ENCODE assay signal across 8 cellular contexts in the genomic region with DNA sequence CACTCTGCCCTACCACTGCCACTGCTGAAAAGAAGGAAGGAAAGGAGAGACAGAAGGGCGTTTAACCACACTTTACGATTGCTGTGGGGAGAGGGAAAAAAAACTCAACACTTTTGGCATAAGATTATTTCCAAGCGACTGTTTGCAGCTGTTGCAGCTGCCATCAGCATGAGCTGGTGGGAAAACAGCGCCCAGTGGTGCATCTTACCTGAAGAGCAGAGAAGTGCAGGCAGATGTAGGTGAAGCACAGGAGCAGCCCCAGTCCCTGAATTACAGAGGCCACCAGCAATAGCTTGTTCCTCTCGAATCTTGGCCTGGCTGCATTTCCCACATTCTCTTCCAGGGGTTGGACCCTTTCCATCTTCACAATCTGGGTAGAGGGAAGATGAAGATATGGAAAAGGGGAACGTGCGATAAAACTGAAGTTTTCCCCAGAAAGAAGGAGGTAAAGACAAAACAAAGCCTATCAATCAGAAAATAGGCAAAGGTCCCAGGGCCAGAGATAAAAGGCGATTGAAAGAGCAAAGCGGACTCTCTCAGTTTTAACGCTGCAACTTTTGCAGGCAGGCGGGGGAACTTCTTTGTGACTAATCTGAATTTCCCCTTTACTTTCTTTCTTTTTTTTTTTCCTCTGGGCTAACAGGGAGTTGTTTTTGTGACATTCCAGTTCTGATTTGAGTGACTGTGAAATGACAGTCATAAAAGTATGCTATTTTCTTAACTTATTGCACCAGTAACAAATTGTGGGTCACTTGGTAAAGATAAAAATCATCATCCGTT. TPM values are rescaled to one million over a fixed set of nuclear protein-coding genes. Genes with fewer than 3 reads are reported as not detected.
DNase-seq lines count a peak whose midpoint lies in the region; ATAC-seq, FAIRE-seq and TF ChIP-seq lines count a peak whose summit lies in the region.

A gene with protein sequence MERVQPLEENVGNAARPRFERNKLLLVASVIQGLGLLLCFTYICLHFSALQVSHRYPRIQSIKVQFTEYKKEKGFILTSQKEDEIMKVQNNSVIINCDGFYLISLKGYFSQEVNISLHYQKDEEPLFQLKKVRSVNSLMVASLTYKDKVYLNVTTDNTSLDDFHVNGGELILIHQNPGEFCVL (minus strand): TSS at position 516 of the 780 bp plus-strand sequence. CDS start 155 bp downstream, at position 361.

- H3K9me3 Mint-ChIP-seq in dendritic cell treated with granulocyte-macrophage colony-stimulating factor and Interleukin-4, amounts not matched to agents 40 ng/mL and 50 ng/mL, for 4 days: no peaks in the 10 kb centered on the region

- H3K4me3 Mint-ChIP-seq in dendritic cell treated with granulocyte-macrophage colony-stimulating factor and Interleukin-4, amounts not matched to agents 40 ng/mL and 50 ng/mL, for 4 days: peak within 1 kb of the TSS; percentile 35

- H3K27ac Mint-ChIP-seq in dendritic cell treated with granulocyte-macrophage colony-stimulating factor and Interleukin-4, amounts not matched to agents 40 ng/mL and 50 ng/mL, for 4 days: peak within 1 kb of the TSS; percentile 55

- H3K4me1 Mint-ChIP-seq in dendritic cell treated with granulocyte-macrophage colony-stimulating factor and Interleukin-4, amounts not matched to agents 40 ng/mL and 50 ng/mL, for 4 days (ENCODE audit: low read depth): peaks cover 33% of the 10 kb centered on the region

- H3K18ac ChIP-seq in trophoblast cell (ENCODE audit: low read length): no peak within 1 kb of the TSS

- no peak within 1 kb of the TSS for H3K14ac ChIP-seq in trophoblast cell (ENCODE audit: low read length)

- intact Hi-C loops in dendritic cell treated with granulocyte-macrophage colony-stimulating factor and Interleukin-4, amounts not matched to agents 40 ng/mL and 50 ng/mL, for 4 days (cut with micrococcal nuclease): loop anchor here (2.0 to 10.0 kb wide), 2 partner anchors 152 to 208 kb away; a partner anchor contains a TSS

- H3K27me3 ChIP-seq in trophoblast cell (ENCODE audit: insufficient read depth, low read length): no peaks in the 10 kb centered on the region

- DNase-seq in Daoy (ENCODE audit: low read depth) (peak; percentile 37), RPMI8226 (peak; percentile 32), trophoblast cell (peak; percentile 15 to 54), RCC 7860 (ENCODE audit: low spot score) (no peak)

- H3K79me2 ChIP-seq in trophoblast cell (ENCODE audit: control insufficient read depth, insufficient read depth, low read length, poor library complexity): no peaks in the 10 kb centered on the region

- no peak within 1 kb of the TSS for H4K8ac ChIP-seq in trophoblast cell (ENCODE audit: low read depth, low read length)

- H3K9ac ChIP-seq in trophoblast cell (ENCODE audit: low read length): no peak within 1 kb of the TSS

- H2BK12ac ChIP-seq in trophoblast cell (ENCODE audit: low read length): no peak within 1 kb of the TSS

- no peak within 1 kb of the TSS for H3K4ac ChIP-seq in trophoblast cell (ENCODE audit: low read depth, low read length)

- H3K4me1 ChIP-seq in trophoblast cell (ENCODE audit: control insufficient read depth in 1 of 2, insufficient read depth in 2 of 2, low read length in 2 of 2): peaks cover 6 to 7% of the 10 kb centered on the region in 2 experiments

- no peak within 1 kb of the TSS for H3K4me2 ChIP-seq in trophoblast cell (ENCODE audit: low read length)

- no CpG with 5 or more reads among the region's 12 CpGs for WGBS in trophoblast cell (ENCODE audit: extremely low coverage, insufficient coverage, insufficient read length)

- H3K79me1 ChIP-seq in trophoblast cell (ENCODE audit: low read length): no peaks in the 10 kb centered on the region

- no peak within 1 kb of the TSS for H3K4me3 ChIP-seq in trophoblast cell (ENCODE audit: low read depth, low read length)

- H3K27ac ChIP-seq in trophoblast cell (ENCODE audit: low read depth, low read length): no peak within 1 kb of the TSS

- H3K36me3 ChIP-seq in trophoblast cell (ENCODE audit: control insufficient read depth in 1 of 2, insufficient read depth in 2 of 2, low read length in 2 of 2): no peaks in the 10 kb centered on the region

- H3K9me3 ChIP-seq in trophoblast cell (ENCODE audit: insufficient read depth, low read depth, low read length): peaks cover 2% of the 10 kb centered on the region

- no peak within 1 kb of the TSS for H2AK5ac ChIP-seq in trophoblast cell (ENCODE audit: low read length)

- no peak for FAIRE-seq in RCC 7860 (lab: Jason Lieb, UNC)

- ATAC-seq in GM21825 (IDR thresholded peaks at IDR 0.05; ENCODE audit: unreplicated experiment): no peak
- ATAC-seq in GM18505 (IDR thresholded peaks at IDR 0.05; ENCODE audit: unreplicated experiment): no peak
- ATAC-seq in GM21717 (IDR thresholded peaks at IDR 0.05; ENCODE audit: unreplicated experiment): no peak

- H2AFZ ChIP-seq in trophoblast cell (ENCODE audit: insufficient read depth, low read length, poor library complexity): no peak within 1 kb of the TSS

- H2BK120ac ChIP-seq in trophoblast cell (ENCODE audit: insufficient read depth, low read length, poor library complexity): no peak within 1 kb of the TSS

- no peak within 1 kb of the TSS for H2BK5ac ChIP-seq in trophoblast cell (ENCODE audit: low read depth, low read length, poor library complexity)

- no peak within 1 kb of the TSS for H4K91ac ChIP-seq in trophoblast cell (ENCODE audit: low read depth, low read length)

- no peak within 1 kb of the TSS for H3K23ac ChIP-seq in trophoblast cell (ENCODE audit: low read length)

- TF ChIP-seq POLR2A in GM18505 (IDR thresholded peaks at IDR 0.05; ENCODE audit: borderline replicate concordance, extremely low read depth, insufficient read depth, insufficient read length): no peak

- H4K12ac ChIP-seq in trophoblast cell (ENCODE audit: low read depth, low read length): no peak within 1 kb of the TSS

- H3K36me3 Mint-ChIP-seq in dendritic cell treated with granulocyte-macrophage colony-stimulating factor and Interleukin-4, amounts not matched to agents 40 ng/mL and 50 ng/mL, for 4 days (ENCODE audit: low read depth): no peaks in the 10 kb centered on the region

- peaks cover 17% of the 10 kb centered on the region for H3K27me3 Mint-ChIP-seq in dendritic cell treated with granulocyte-macrophage colony-stimulating factor and Interleukin-4, amounts not matched to agents 40 ng/mL and 50 ng/mL, for 4 days

RNA-seq across cellular contexts. Expression of the gene that starts here (rescaled TPM):
- 2.7 and 4.5 TPM in 2 replicates for total RNA-seq in Daoy (2014; rRNA removed; shearing (Covaris generic))
- polyA plus RNA-seq in trophoblast cell (2013): 0.57 and 0.70 TPM in 2 replicates
